Comparison of ENCODE assay signal across 11 cellular contexts in genomic region chr14:37184520-37184919, GRCh38. TPM values are rescaled to one million over a fixed set of nuclear protein-coding genes. Genes with fewer than 3 reads are reported as not detected.
"Had no signal": no experiment of that assay in that cellular context is flagged by ENCODE, and none has a peak within 500 bp of the region (broad histone marks: within the 10 kb centered on the region; RNA-seq: fewer than 3 reads in every experiment).

No MANE protein-coding gene starts in this region.

RNA-seq across cellular contexts. Expression of gene SLC25A21, which starts 12.1 kb away (rescaled TPM):
- total RNA-seq: activated naive CD4-positive, alpha-beta T cell treated with anti-CD3 and anti-CD28 coated beads for 36 hours; activated naive CD4-positive, alpha-beta T cell treated with anti-CD3 and anti-CD28 coated beads, Interleukin-2, amount 50 U/mL, for 72 hours; activated naive CD8-positive, alpha-beta T cell treated with anti-CD3 and anti-CD28 coated beads for 36 hours; activated naive CD8-positive, alpha-beta T cell treated with anti-CD3 and anti-CD28 coated beads, Interleukin-2, amount 10 ng/mL, durations not matched to agents 7 days and 5 days; activated T-cell treated with anti-CD3 and anti-CD28 coated beads, Interleukin-2, amount 50 U/mL, for 4 hours; activated T-cell treated with anti-CD3 and anti-CD28 coated beads, Interleukin-2, amount 50 U/mL, for 72 hours; activated T-helper 1 cell treated with anti-CD3 and anti-CD28 coated beads, Interleukin-12 subunit alpha, Interleukin-12 subunit beta, Interleukin-2, Interleukin-4 antibody, amounts not matched to agents 30 ng/mL and 10 ng/mL and 1 ng/mL, durations not matched to agents 14 hours and 24 hours and 36 hours; activated T-helper 17 cell treated with anti-CD3 and anti-CD28 coated beads, Interleukin-2, amount 50 U/mL, for 72 hours; activated T-helper 2 cell treated with anti-CD3 and anti-CD28 coated beads, Interferon-gamma antibody, Interleukin-2, Interleukin-4, amounts not matched to agents 10 μg/mL and 5 μg/mL and 100 μg/mL, durations not matched to agents 14 hours and 24 hours and 36 hours; ascending aorta; body of pancreas had no signal

RNA-seq across cellular contexts. Expression of gene MIPOL1, which starts 13.2 kb away (rescaled TPM):
- total RNA-seq: activated naive CD8-positive, alpha-beta T cell treated with anti-CD3 and anti-CD28 coated beads for 36 hours; activated naive CD8-positive, alpha-beta T cell treated with anti-CD3 and anti-CD28 coated beads, Interleukin-2, amount 10 ng/mL, durations not matched to agents 7 days and 5 days; activated T-helper 1 cell treated with anti-CD3 and anti-CD28 coated beads, Interleukin-12 subunit alpha, Interleukin-12 subunit beta, Interleukin-2, Interleukin-4 antibody, amounts not matched to agents 30 ng/mL and 10 ng/mL and 1 ng/mL, durations not matched to agents 14 hours and 24 hours and 36 hours; activated T-helper 2 cell treated with anti-CD3 and anti-CD28 coated beads, Interferon-gamma antibody, Interleukin-2, Interleukin-4, amounts not matched to agents 10 μg/mL and 5 μg/mL and 100 μg/mL, durations not matched to agents 14 hours and 24 hours and 36 hours had no signal
